Comparison of ENCODE assay signal across 25 cellular contexts in genomic region chr1:25936940-25937339, GRCh38.
"Had no signal": no experiment of that assay in that cellular context is flagged by ENCODE, and none has a peak within 500 bp of the region (broad histone marks: within the 10 kb centered on the region; RNA-seq: fewer than 3 reads in every experiment).

No MANE protein-coding gene starts in this region.

- DNase-seq: activated CD4-positive, alpha-beta memory T cell treated with anti-CD3 and anti-CD28 coated beads, Interleukin-2, amount 10 ng/mL, durations not matched to agents 7 days and 5 days; activated CD4-positive, alpha-beta T cell treated with anti-CD3 and anti-CD28 coated beads for 48 hours; activated effector memory CD4-positive, alpha-beta T cell treated with Interleukin-2 at 50 U/mL for 16 hours; activated naive CD4-positive, alpha-beta T cell treated with anti-CD3 and anti-CD28 coated beads, Interleukin-2, amount 10 ng/mL, durations not matched to agents 7 days and 5 days; activated T-cell treated with anti-CD3 and anti-CD28 coated beads, Interleukin-2, amount 50 U/mL, for 72 hours; aorta; effector memory CD4-positive, alpha-beta T cell; foreskin melanocyte; glutamatergic neuron; immature natural killer cell; naive B cell; retina; sigmoid colon; stimulated activated CD4-positive, alpha-beta T cell treated with anti-CD3 and anti-CD28 coated beads, Interleukin-2, amount 100 ng/mL, for 48 hours; stimulated activated CD8-positive, alpha-beta memory T cell treated with anti-CD3 and anti-CD28 coated beads, Interleukin-4, amount 100 ng/mL, for 48 hours; stimulated activated naive CD4-positive, alpha-beta T cell; upper lobe of left lung had no signal

- H3K4me3 ChIP-seq: breast epithelium, hepatocyte, lung, sigmoid colon, thoracic aorta, upper lobe of left lung had no signal

- H3K79me2 ChIP-seq: hepatocyte had no signal

- H3K9me3 Mint-ChIP-seq: activated CD4-positive, alpha-beta memory T cell treated with anti-CD3 and anti-CD28 coated beads, Interleukin-2, amount 10 ng/mL, durations not matched to agents 7 days and 5 days; activated naive CD4-positive, alpha-beta T cell treated with anti-CD3 and anti-CD28 coated beads, Interleukin-2, amount 10 ng/mL, durations not matched to agents 7 days and 5 days; activated T-cell treated with anti-CD3 and anti-CD28 coated beads, Interleukin-2, amount 50 U/mL, for 72 hours; central memory CD8-positive, alpha-beta T cell; immature natural killer cell had no signal

- H3K36me3 Mint-ChIP-seq: activated naive CD4-positive, alpha-beta T cell treated with anti-CD3 and anti-CD28 coated beads, Interleukin-2, amount 10 ng/mL, durations not matched to agents 7 days and 5 days; immature natural killer cell; naive B cell had no signal

- H3K4me2 ChIP-seq: hepatocyte had no signal

- H3K27ac Mint-ChIP-seq: activated CD4-positive, alpha-beta memory T cell treated with anti-CD3 and anti-CD28 coated beads, Interleukin-2, amount 10 ng/mL, durations not matched to agents 7 days and 5 days; activated naive CD4-positive, alpha-beta T cell treated with anti-CD3 and anti-CD28 coated beads, Interleukin-2, amount 10 ng/mL, durations not matched to agents 7 days and 5 days; activated T-cell treated with anti-CD3 and anti-CD28 coated beads, Interleukin-2, amount 50 U/mL, for 72 hours; immature natural killer cell; naive B cell; progenitor cell of endocrine pancreas had no signal

- H3K9me3 ChIP-seq: breast epithelium, sigmoid colon, thoracic aorta, upper lobe of left lung had no signal

- H3K4me1 ChIP-seq: breast epithelium, sigmoid colon, upper lobe of left lung had no signal

- H3K4me3 Mint-ChIP-seq: activated CD4-positive, alpha-beta memory T cell treated with anti-CD3 and anti-CD28 coated beads, Interleukin-2, amount 10 ng/mL, durations not matched to agents 7 days and 5 days; activated naive CD4-positive, alpha-beta T cell treated with anti-CD3 and anti-CD28 coated beads, Interleukin-2, amount 10 ng/mL, durations not matched to agents 7 days and 5 days; activated T-cell treated with anti-CD3 and anti-CD28 coated beads, Interleukin-2, amount 50 U/mL, for 72 hours; central memory CD8-positive, alpha-beta T cell; immature natural killer cell; naive B cell had no signal

- H3K36me3 ChIP-seq: breast epithelium, sigmoid colon, thoracic aorta, upper lobe of left lung had no signal

- ATAC-seq: activated T-cell treated with anti-CD3 and anti-CD28 coated beads, Interleukin-2, amount 50 U/mL, for 72 hours; left lobe of liver had no signal

- H3K27me3 Mint-ChIP-seq: central memory CD8-positive, alpha-beta T cell had no signal

- FAIRE-seq: colon had no signal

- H3K27me3 ChIP-seq: breast epithelium, hepatocyte, sigmoid colon, upper lobe of left lung had no signal

- H3K4me1 Mint-ChIP-seq: activated naive CD4-positive, alpha-beta T cell treated with anti-CD3 and anti-CD28 coated beads, Interleukin-2, amount 10 ng/mL, durations not matched to agents 7 days and 5 days; central memory CD8-positive, alpha-beta T cell; naive B cell had no signal

- H2AFZ ChIP-seq: hepatocyte had no signal

- H3K27ac ChIP-seq: breast epithelium, hepatocyte, sigmoid colon, thoracic aorta, upper lobe of left lung had no signal
